Comparison of ENCODE assay signal across 14 cellular contexts in the genomic region with DNA sequence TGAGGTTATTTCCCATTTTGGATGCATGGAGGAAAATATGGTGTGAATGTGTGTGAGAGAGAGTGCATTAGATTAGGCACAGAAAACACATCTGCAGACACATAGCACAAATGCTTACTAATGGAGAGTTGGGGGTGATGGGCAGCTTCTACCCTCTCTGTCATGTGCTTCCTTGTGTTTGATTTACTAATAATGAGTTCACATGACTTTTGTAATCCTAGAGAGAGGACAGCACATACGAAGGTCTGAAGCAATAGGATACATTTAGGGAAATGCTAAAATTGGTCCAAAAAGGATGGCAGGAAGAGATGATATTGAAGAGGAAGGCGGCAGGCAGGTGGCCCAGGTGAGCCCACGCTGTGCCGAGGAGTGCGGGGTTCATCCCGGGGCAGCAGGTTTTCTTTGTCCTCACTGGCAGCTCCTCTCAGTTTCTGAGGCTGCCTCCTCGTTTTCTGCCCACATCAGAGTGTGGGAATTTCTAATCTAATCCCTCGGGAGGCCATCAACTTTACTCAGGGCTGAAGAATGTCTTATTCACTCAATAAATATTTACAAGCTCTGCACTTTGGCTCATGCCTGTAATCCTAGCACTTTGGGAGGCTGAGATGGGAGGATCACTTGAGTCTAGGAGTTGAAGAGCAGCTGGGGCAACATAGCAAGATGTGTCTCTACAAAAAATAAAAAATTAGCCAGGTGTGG. TPM values are rescaled to one million over a fixed set of nuclear protein-coding genes. Genes with fewer than 3 reads are reported as not detected.
A peak's percentile ranks its signal among the peaks of the same experiment; 100 is the strongest.
DNase-seq lines count a peak whose midpoint lies in the region; ATAC-seq, FAIRE-seq and TF ChIP-seq lines count a peak whose summit lies in the region.
"Had no signal": no experiment of that assay in that cellular context is flagged by ENCODE, and none has a peak within 500 bp of the region (broad histone marks: within the 10 kb centered on the region; RNA-seq: fewer than 3 reads in every experiment).

No MANE protein-coding gene starts in this region.

- no peak for TF ChIP-seq EP300 in gastroesophageal sphincter (IDR thresholded peaks at IDR 0.05)

- CTCF ChIA-PET in Caco-2 (lab: Charles Lee) = no interaction called here

- POLR2A ChIA-PET in Caco-2 (lab: Charles Lee) = no interaction called here

- H3K9me3 ChIP-seq in Caco-2 = no peaks in the 10 kb centered on the region; the same call in 1 of the 2 replicates
- H3K9me3 ChIP-seq in MG63 = no peaks in the 10 kb centered on the region
- no peaks in the 10 kb centered on the region for H3K9me3 ChIP-seq in lower lobe of right lung
- H3K9me3 ChIP-seq in gastroesophageal sphincter = no peaks in the 10 kb centered on the region
- H3K9me3 ChIP-seq: tibial artery had no signal

- H3K27ac Mint-ChIP-seq in Caco-2 (ENCODE audit: unreplicated experiment) = no peak overlapping the region
- peak overlapping the region; percentile 75 for H3K27ac Mint-ChIP-seq in mesothelial cell of epicardium
- H3K27ac Mint-ChIP-seq: activated CD4-positive, alpha-beta T cell treated with anti-CD3 and anti-CD28 coated beads, Interleukin-2, amount 10 ng/mL, durations not matched to agents 24 days and 14 days; dendritic cell treated with granulocyte-macrophage colony-stimulating factor and Interleukin-4, amounts not matched to agents 40 ng/mL and 50 ng/mL, for 4 days had no signal

- BruUV-seq in Caco-2 (replicated peaks; lab: Mats Ljungman, UMichigan) = no TSS peak

- H3K4me3 Mint-ChIP-seq in Caco-2 (ENCODE audit: unreplicated experiment) (no peak overlapping the region), mesothelial cell of epicardium (no peak overlapping the region)
- H3K4me3 Mint-ChIP-seq: activated CD4-positive, alpha-beta T cell treated with anti-CD3 and anti-CD28 coated beads, Interleukin-2, amount 10 ng/mL, durations not matched to agents 24 days and 14 days; dendritic cell treated with granulocyte-macrophage colony-stimulating factor and Interleukin-4, amounts not matched to agents 40 ng/mL and 50 ng/mL, for 4 days had no signal

- H3K4me1 Mint-ChIP-seq in Caco-2 (ENCODE audit: low read depth, unreplicated experiment) (no peaks in the 10 kb centered on the region), mesothelial cell of epicardium (peaks cover 3% of the 10 kb centered on the region)
- H3K4me1 Mint-ChIP-seq: activated CD4-positive, alpha-beta T cell treated with anti-CD3 and anti-CD28 coated beads, Interleukin-2, amount 10 ng/mL, durations not matched to agents 24 days and 14 days had no signal

- ATAC-seq in lower lobe of right lung = no peak
- ATAC-seq in gastroesophageal sphincter = no peak
- ATAC-seq in GM21381 (IDR thresholded peaks at IDR 0.05; ENCODE audit: unreplicated experiment) = no peak

- no peak for FAIRE-seq in bronchial epithelial cell (lab: Jason Lieb, UNC)
- FAIRE-seq: D721Med had no signal

- H3K27me3 ChIP-seq in Caco-2 (replicated peaks; ENCODE audit: control insufficient read depth, insufficient read depth, low read length) (no peaks in the 10 kb centered on the region), MG63 (no peaks in the 10 kb centered on the region), bronchial epithelial cell (ENCODE audit: control insufficient read depth, insufficient read depth, low read length) (no peaks in the 10 kb centered on the region), lower lobe of right lung (ENCODE audit: low read depth) (no peaks in the 10 kb centered on the region), gastroesophageal sphincter (no peaks in the 10 kb centered on the region), dorsolateral prefrontal cortex (peaks cover 0 to 12% (median 0%) of the 10 kb centered on the region in 45 donors)
- H3K27me3 ChIP-seq: tibial artery had no signal

- H3K4me3 ChIP-seq in Caco-2 (ENCODE audit: low read depth, low read length) (no peak overlapping the region), MG63 (no peak overlapping the region), bronchial epithelial cell (ENCODE audit: low read depth, low read length) (no peak overlapping the region), lower lobe of right lung (no peak overlapping the region), gastroesophageal sphincter (no peak overlapping the region), dorsolateral prefrontal cortex (no peak overlapping the region)
- H3K4me3 ChIP-seq: tibial artery had no signal

- peaks cover 11% of the 10 kb centered on the region; the same call in 1 of the 2 replicates for H3K4me1 ChIP-seq in Caco-2
- H3K4me1 ChIP-seq in lower lobe of right lung = no peaks in the 10 kb centered on the region
- no peaks in the 10 kb centered on the region for H3K4me1 ChIP-seq in gastroesophageal sphincter

- H3K27ac ChIP-seq in lower lobe of right lung (no peak overlapping the region), gastroesophageal sphincter (no peak overlapping the region), dorsolateral prefrontal cortex (no peak overlapping the region)
- H3K27ac ChIP-seq: tibial artery had no signal

- intact Hi-C loops in Caco-2 (cut with micrococcal nuclease; ENCODE audit: unreplicated experiment) (no loop called here), lower lobe of right lung (cut with DNase I) (no loop called here), dorsolateral prefrontal cortex (cut with DNase I) (no loop called here)

- H3K36me3 ChIP-seq in Caco-2 (ENCODE audit: control insufficient read depth, insufficient read depth, low read length) = no peaks in the 10 kb centered on the region
- no peaks in the 10 kb centered on the region for H3K36me3 ChIP-seq in MG63
- no peaks in the 10 kb centered on the region for H3K36me3 ChIP-seq in bronchial epithelial cell (ENCODE audit: control insufficient read depth, insufficient read depth, low read length)
- no peaks in the 10 kb centered on the region for H3K36me3 ChIP-seq in lower lobe of right lung
- H3K36me3 ChIP-seq in gastroesophageal sphincter = no peaks in the 10 kb centered on the region
- H3K36me3 ChIP-seq: tibial artery had no signal

- peak; percentile 39 to 59 for DNase-seq in Caco-2
- peak; percentile 48 for DNase-seq in MG63
- DNase-seq in bronchial epithelial cell (ENCODE audit: low read depth) = peak; percentile 55
- DNase-seq in mesothelial cell of epicardium (ENCODE audit: low spot score in 2 of 2, unreplicated experiment in 2 of 2) = no peak
- no peak for DNase-seq in lower lobe of right lung
- DNase-seq in dorsolateral prefrontal cortex = no peak
- DNase-seq: activated CD4-positive, alpha-beta T cell treated with anti-CD3 and anti-CD28 coated beads, Interleukin-2, amount 10 ng/mL, durations not matched to agents 24 days and 14 days; hippocampal formation; SIG-M5; tibial artery had no signal

- WGBS in gastroesophageal sphincter (ENCODE audit: low coverage in 1 of 2), 2 donors = 59 to 61% methylated on average over 6 to 7 of the region's 8 CpGs

- peaks cover 18% of the 10 kb centered on the region for H3K9me3 Mint-ChIP-seq in Caco-2 (ENCODE audit: unreplicated experiment)
- no peaks in the 10 kb centered on the region for H3K9me3 Mint-ChIP-seq in mesothelial cell of epicardium
- H3K9me3 Mint-ChIP-seq: activated CD4-positive, alpha-beta T cell treated with anti-CD3 and anti-CD28 coated beads, Interleukin-2, amount 10 ng/mL, durations not matched to agents 24 days and 14 days; dendritic cell treated with granulocyte-macrophage colony-stimulating factor and Interleukin-4, amounts not matched to agents 40 ng/mL and 50 ng/mL, for 4 days had no signal

- TF ChIP-seq CTCF in Caco-2 (IDR thresholded peaks at IDR 0.05; ENCODE audit: insufficient read depth in 1 of 2, low read depth in 1 of 2, low read length in 1 of 2, severe bottlenecking in 1 of 2, unreplicated experiment in 1 of 2) (no peak), bronchial epithelial cell (IDR thresholded peaks at IDR 0.05; ENCODE audit: insufficient read depth, low read length, severe bottlenecking) (no peak), mesothelial cell of epicardium (IDR thresholded peaks at IDR 0.05; ENCODE audit: unreplicated experiment) (no peak), lower lobe of right lung (IDR thresholded peaks at IDR 0.05) (no peak), gastroesophageal sphincter (IDR thresholded peaks at IDR 0.05) (no peak), dorsolateral prefrontal cortex (IDR thresholded peaks at IDR 0.05 in 54 of 56, conservative IDR thresholded peaks at IDR 0.05 in 2 of 56; ENCODE audit: low read depth in 1 of 56, partially characterized antibody in 56 of 56) (no peak)

- TF ChIP-seq POLR2A in gastroesophageal sphincter (IDR thresholded peaks at IDR 0.05) = no peak

- H3K27me3 Mint-ChIP-seq in Caco-2 (ENCODE audit: insufficient read depth, unreplicated experiment) (no peaks in the 10 kb centered on the region), mesothelial cell of epicardium (ENCODE audit: low read depth) (peaks cover 8% of the 10 kb centered on the region)
- H3K27me3 Mint-ChIP-seq: activated CD4-positive, alpha-beta T cell treated with anti-CD3 and anti-CD28 coated beads, Interleukin-2, amount 10 ng/mL, durations not matched to agents 24 days and 14 days; dendritic cell treated with granulocyte-macrophage colony-stimulating factor and Interleukin-4, amounts not matched to agents 40 ng/mL and 50 ng/mL, for 4 days had no signal

- H3K36me3 Mint-ChIP-seq in Caco-2 (ENCODE audit: insufficient read depth, unreplicated experiment) (no peaks in the 10 kb centered on the region), mesothelial cell of epicardium (no peaks in the 10 kb centered on the region)

RNA-seq across cellular contexts. Expression of gene MAP9, which starts 15.9 kb away (rescaled TPM):
- total RNA-seq in Caco-2 (2022) (not detected in 2 replicates), bronchial epithelial cell (3.6 and 4.2 TPM in 2 replicates), mesothelial cell of epicardium (20.6 to 22.4 TPM (median 21.2 TPM) in 3 replicates), lower lobe of right lung (14.7 TPM), gastroesophageal sphincter (10 to 100 TPM; 13.3 to 21.8 (median 14.7) TPM), dorsolateral prefrontal cortex (10 to 100 TPM; 23.3 to 87.3 (median 59.7) TPM)
- 3.8 and 4.3 TPM in 2 replicates for total RNA-seq in MG63 (2014; rRNA removed; shearing (Covaris generic); ENCODE audit: low replicate concordance)

Comparison
In these comparisons a context has a peak if more than half of its experiments do, and no peak if none do; other contexts are left out.
1. DNase-seq: peak in Caco-2 (2 of 2), MG63 (single experiment) and bronchial epithelial cell (single experiment); none in mesothelial cell of epicardium (0 of 2), lower lobe of right lung (single experiment) and dorsolateral prefrontal cortex (0 of 10).